ENCODE assay signal across 8 cellular contexts in genomic region chr12:53999596-54000104, GRCh38. TPM values are rescaled to one million over a fixed set of nuclear protein-coding genes. Genes with fewer than 3 reads are reported as not detected.
DNase-seq lines count a peak whose midpoint lies in the region; ATAC-seq and TF ChIP-seq lines count a peak whose summit lies in the region.

No MANE protein-coding gene starts in this region.

- H3K27me3 ChIP-seq in neuronal stem cell (ENCODE audit: control insufficient read depth in 3 of 3, insufficient read depth in 3 of 3, low read depth in 1 of 3, low read length in 3 of 3) (peaks cover 82 to 100% (median 100%) of the 10 kb centered on the region in 3 experiments), colonic mucosa (peaks cover 100% of the 10 kb centered on the region)

- no peak overlapping the region for H3K4me2 ChIP-seq in neuronal stem cell (ENCODE audit: insufficient read depth, low read length, poor library complexity, severe bottlenecking)

- H3K9ac ChIP-seq in ES-I3 (ENCODE audit: low read depth, low read length) (peak overlapping the region; percentile 38; the same call in 1 of the 2 replicates), neuronal stem cell (ENCODE audit: low read depth, low read length, poor library complexity) (no peak overlapping the region), colonic mucosa (ENCODE audit: low read depth in 2 of 2, low read length in 2 of 2) (peak overlapping the region in 1 of 2 donors; percentile 35)

- H2BK15ac ChIP-seq in neuronal stem cell (ENCODE audit: low read length), result no peak overlapping the region

- H3K9me3 ChIP-seq in ES-I3 (ENCODE audit: control insufficient read depth, insufficient read depth, low read length) (no peaks in the 10 kb centered on the region), neuronal stem cell (replicated peaks in 1 of 2; ENCODE audit: control insufficient read depth in 2 of 2, insufficient read depth in 1 of 2, low read depth in 1 of 2, low read length in 2 of 2) (peaks cover 0 to 2% of the 10 kb centered on the region in 2 donors), colonic mucosa (no peaks in the 10 kb centered on the region)

- POLR2A ChIA-PET in MCF 10A (lab: Yijun Ruan, JAX), result interaction anchor here (0.6 to 2.7 kb wide), 36 partner anchors 8 to 382 kb away, joined by 3 to 37 read pairs (median 4); partner anchors contain the start of genes CALCOCO1, CBX5, COPZ1 and HNRNPA1

- peak overlapping the region; percentile 80 for H3K23ac ChIP-seq in neuronal stem cell (ENCODE audit: low read depth, low read length, poor library complexity)

- no peak overlapping the region for H2BK12ac ChIP-seq in neuronal stem cell (ENCODE audit: low read length)

- H4K91ac ChIP-seq in neuronal stem cell (ENCODE audit: low read depth, low read length, poor library complexity), result no peak overlapping the region

- CTCF ChIA-PET in MCF 10A (lab: Yijun Ruan, JAX), result interaction anchor here (0.5 to 12.4 kb wide), 20 partner anchors 10 to 257 kb away, joined by 3 to 200 read pairs (median 5); partner anchors contain the start of genes HOXC10, HOXC11, HOXC13 and HOXC5

- H3K4me1 ChIP-seq in ES-I3 (ENCODE audit: insufficient read depth, low read length) (no peaks in the 10 kb centered on the region; the same call in 1 of the 2 replicates), neuronal stem cell (ENCODE audit: control insufficient read depth in 2 of 2, insufficient read depth in 1 of 2, low read depth in 1 of 2, low read length in 2 of 2) (no peaks in the 10 kb centered on the region), colonic mucosa (peaks cover 9% of the 10 kb centered on the region)

- BruUV-seq in MCF 10A (replicated peaks; lab: Mats Ljungman, UMichigan), result no TSS peak

- peak overlapping the region; percentile 84 for H2AFZ ChIP-seq in neuronal stem cell (ENCODE audit: low read length)

- H3K4me1 Mint-ChIP-seq in MCF 10A (ENCODE audit: insufficient read depth, unreplicated experiment), result peaks cover 12% of the 10 kb centered on the region

- no peak overlapping the region for H3K14ac ChIP-seq in neuronal stem cell (ENCODE audit: low read length)

- peaks cover 9% of the 10 kb centered on the region for H3K36me3 Mint-ChIP-seq in MCF 10A (ENCODE audit: insufficient read depth, unreplicated experiment)

- H3K4me3 ChIP-seq in neuronal stem cell (ENCODE audit: low read length in 2 of 2), result no peak overlapping the region
- H3K4me3 ChIP-seq in colonic mucosa, result no peak overlapping the region

- H3K27ac Mint-ChIP-seq in MCF 10A (ENCODE audit: low read depth, unreplicated experiment), result peak overlapping the region; percentile 97

- TF ChIP-seq CTCF in MCF 10A (IDR thresholded peaks at IDR 0.05; ENCODE audit: unreplicated experiment), result no peak
- TF ChIP-seq CTCF in colonic mucosa (IDR thresholded peaks at IDR 0.05), result no peak

- no peak overlapping the region for H2AK5ac ChIP-seq in neuronal stem cell (ENCODE audit: low read depth, low read length)

- no peak overlapping the region for H4K8ac ChIP-seq in neuronal stem cell (ENCODE audit: low read depth, low read length)

- H3K27me3 Mint-ChIP-seq in MCF 10A (ENCODE audit: insufficient read depth, unreplicated experiment), result no peaks in the 10 kb centered on the region

- DNase-seq in NCI-H1092 (lab: John Stamatoyannopoulos, UW), result peak; percentile 86
- peak; percentile 90 for DNase-seq in MCF 10A (ENCODE audit: unreplicated experiment)
- DNase-seq in neuronal stem cell (ENCODE audit: low spot score), result no peak
- DNase-seq in ecto neural progenitor cell (ENCODE audit: low spot score), result no peak
- DNase-seq in amygdala (lab: John Stamatoyannopoulos, UW), result no peak
- DNase-seq in colonic mucosa, result no peak

- intact Hi-C loops in MCF 10A (cut with micrococcal nuclease), result loop anchor here (10.0 kb wide), 1 partner anchor 365 kb away; the partner anchor contains the start of gene GPR84
- intact Hi-C loops in colonic mucosa (cut with DNase I), result loop anchor here (10.0 kb wide), 1 partner anchor 355 kb away; no protein-coding TSS in a partner anchor

- no peaks in the 10 kb centered on the region for H3K79me1 ChIP-seq in neuronal stem cell (ENCODE audit: low read depth, low read length)

- no peak overlapping the region for H2BK120ac ChIP-seq in neuronal stem cell (ENCODE audit: low read depth, low read length)

- no peak overlapping the region for H3K27ac ChIP-seq in neuronal stem cell (replicated peaks; ENCODE audit: low read length)
- no peak overlapping the region for H3K27ac ChIP-seq in colonic mucosa

- H3K9me3 Mint-ChIP-seq in MCF 10A (ENCODE audit: unreplicated experiment), result no peaks in the 10 kb centered on the region

- no peak overlapping the region for H3K18ac ChIP-seq in neuronal stem cell (ENCODE audit: low read length)

- H2BK5ac ChIP-seq in neuronal stem cell (ENCODE audit: low read length), result no peak overlapping the region

- H3K36me3 ChIP-seq in ES-I3 (ENCODE audit: insufficient read depth, low read length) (no peaks in the 10 kb centered on the region), neuronal stem cell (replicated peaks in 1 of 2; ENCODE audit: control insufficient read depth in 2 of 2, insufficient read depth in 2 of 2, low read length in 2 of 2) (no peaks in the 10 kb centered on the region), colonic mucosa (no peaks in the 10 kb centered on the region)

- peak overlapping the region; percentile 89 for H3K4me3 Mint-ChIP-seq in MCF 10A (ENCODE audit: unreplicated experiment)

- ATAC-seq in HG03439 (IDR thresholded peaks at IDR 0.05; ENCODE audit: unreplicated experiment), result no peak

- no peak overlapping the region for H3K4ac ChIP-seq in neuronal stem cell (ENCODE audit: low read length)

- WGBS in neuronal stem cell (ENCODE audit: extremely low coverage in 2 of 2, insufficient read length in 2 of 2, insufficient replicate concordance in 1 of 2), 2 donors, result no CpG with 5 or more reads among the region's 34 CpGs

RNA-seq across cellular contexts. Expression of gene HOXC9, which starts 0.3 kb away (rescaled TPM):
- total RNA-seq in MCF 10A (2022) (5.2 and 6.0 TPM in 2 replicates), colonic mucosa (not detected)
- polyA plus RNA-seq in neuronal stem cell (2013, experiment 1 of 2), result not detected
- polyA plus RNA-seq in neuronal stem cell (2013, experiment 2 of 2), result not detected

RNA-seq across cellular contexts. Expression of gene HOXC8, which starts 9.1 kb away (rescaled TPM):
- total RNA-seq in MCF 10A (2022) (6.0 and 6.9 TPM in 2 replicates), colonic mucosa (not detected)
- not detected for polyA plus RNA-seq in neuronal stem cell (2013, experiment 1 of 2)
- polyA plus RNA-seq in neuronal stem cell (2013, experiment 2 of 2), result not detected

RNA-seq across cellular contexts. Expression of gene HOXC10, which starts 14.7 kb away (rescaled TPM):
- not detected in 2 replicates for total RNA-seq in MCF 10A (2022)
- not detected for polyA plus RNA-seq in neuronal stem cell (2013, experiment 1 of 2)
- not detected for polyA plus RNA-seq in neuronal stem cell (2013, experiment 2 of 2)
- not detected for total RNA-seq in colonic mucosa

RNA-seq across cellular contexts. Expression of gene HOTAIR, which starts 24.9 kb away (rescaled TPM):
- 1.5 and 2.0 TPM in 2 replicates for total RNA-seq in MCF 10A (2022)
- polyA plus RNA-seq in neuronal stem cell (2013, experiment 1 of 2), result not detected
- polyA plus RNA-seq in neuronal stem cell (2013, experiment 2 of 2), result not detected
- total RNA-seq in colonic mucosa, result not detected

RNA-seq across cellular contexts. Expression of gene HOXC11, which starts 26.7 kb away (rescaled TPM):
- total RNA-seq in MCF 10A (2022) (1.2 and 1.6 TPM in 2 replicates), colonic mucosa (not detected)
- polyA plus RNA-seq in neuronal stem cell (2013, experiment 1 of 2), result not detected
- not detected for polyA plus RNA-seq in neuronal stem cell (2013, experiment 2 of 2)

Comparison
In these comparisons a context has a peak if more than half of its experiments do, and no peak if none do; other contexts are left out.
1. DNase-seq: peak in NCI-H1092 (single experiment) and MCF 10A (single experiment); none in neuronal stem cell (single experiment), ecto neural progenitor cell (single experiment), amygdala (0 of 56) and colonic mucosa (single experiment).